1 cellular context compared by ENCODE assay signal in genomic region chr12:126139355-126139754, GRCh38.
TF ChIP-seq lines count a peak whose summit lies in the region.

No MANE protein-coding gene starts in this region.

TF ChIP-seq in SK-N-SH, 30 proteins besides CTCF, POLR2A, EP300 and RAD21 (continued from another document):
- no peak for TF ChIP-seq REST (IDR thresholded peaks at IDR 0.05; ENCODE audit: low read depth, low read length)
- TF ChIP-seq CHD2 (IDR thresholded peaks at IDR 0.05; ENCODE audit: low read length, partially characterized antibody) = no peak
- TF ChIP-seq GABPA (IDR thresholded peaks at IDR 0.05; ENCODE audit: low read depth) = no peak
- TF ChIP-seq RXRA (IDR thresholded peaks at IDR 0.05; ENCODE audit: borderline replicate concordance, low read depth) = no peak
- TF ChIP-seq FOXJ3 (CRISPR knock-in tag; IDR thresholded peaks at IDR 0.05) = no peak
- TF ChIP-seq RFX5 (IDR thresholded peaks at IDR 0.05; ENCODE audit: low read length) = no peak
- no peak for TF ChIP-seq EZH2phosphoT487 (IDR thresholded peaks at IDR 0.05; ENCODE audit: borderline replicate concordance, low read depth)
- no peak for TF ChIP-seq IRF3 (IDR thresholded peaks at IDR 0.05; ENCODE audit: low read depth, low read length)
- TF ChIP-seq SMC3 (IDR thresholded peaks at IDR 0.05; ENCODE audit: low read depth, low read length) = no peak
- TF ChIP-seq GATA2 (CRISPR knock-in tag; IDR thresholded peaks at IDR 0.05) = no peak
